Comparison of ENCODE assay signal across 8 cellular contexts in genomic region chr2:102806250-102806837, GRCh38. TPM values are rescaled to one million over a fixed set of nuclear protein-coding genes. Genes with fewer than 3 reads are reported as not detected.
A peak's percentile ranks its signal among the peaks of the same experiment; 100 is the strongest.
DNase-seq lines count a peak whose midpoint lies in the region; ATAC-seq, FAIRE-seq and TF ChIP-seq lines count a peak whose summit lies in the region.

No MANE protein-coding gene starts in this region.

- H3K27ac ChIP-seq in PC-9 = no peak overlapping the region

- FAIRE-seq in HTR-8/SVneo (lab: Jason Lieb, UNC) = no peak

- BruUV-seq in PC-9 (replicated peaks; lab: Mats Ljungman, UMichigan) = no TSS peak

- H3K79me2 ChIP-seq in PC-9 (ENCODE audit: low read depth) = no peaks in the 10 kb centered on the region

- H3K4me3 ChIP-seq in PC-9 = no peak overlapping the region

- no peaks in the 10 kb centered on the region for H3K27me3 ChIP-seq in PC-9 (ENCODE audit: insufficient read depth, low read depth)

- H3K4me1 Mint-ChIP-seq in activated naive CD8-positive, alpha-beta T cell treated with anti-CD3 and anti-CD28 coated beads, Interleukin-2, amount 50 U/mL, for 24 hours = peaks cover 16% of the 10 kb centered on the region

- no peak overlapping the region for H3K4me3 Mint-ChIP-seq in activated naive CD8-positive, alpha-beta T cell treated with anti-CD3 and anti-CD28 coated beads, Interleukin-2, amount 50 U/mL, for 24 hours

- CTCF ChIA-PET in PC-9 (lab: Charles Lee) = interaction anchor here (0.7 to 1.7 kb wide), 2 partner anchors 228 to 843 kb away, joined by 3 to 9 read pairs; no protein-coding TSS in a partner anchor

- peaks cover 11% of the 10 kb centered on the region for H3K9me3 Mint-ChIP-seq in activated naive CD8-positive, alpha-beta T cell treated with anti-CD3 and anti-CD28 coated beads, Interleukin-2, amount 50 U/mL, for 24 hours

- H3K4me2 ChIP-seq in PC-9 = no peak overlapping the region

- ATAC-seq in GM21390 (IDR thresholded peaks at IDR 0.05; ENCODE audit: unreplicated experiment) (peak; percentile 93), left cardiac atrium (peak; percentile 71 to 74)
- peak; percentile 39 for ATAC-seq in activated naive CD8-positive, alpha-beta T cell treated with anti-CD3 and anti-CD28 coated beads, Interleukin-2, amount 50 U/mL, for 24 hours

- no peak overlapping the region for H2AFZ ChIP-seq in PC-9

- no peaks in the 10 kb centered on the region for H3K4me1 ChIP-seq in PC-9 (replicated peaks; ENCODE audit: insufficient read depth)

- H3K27ac Mint-ChIP-seq in activated naive CD8-positive, alpha-beta T cell treated with anti-CD3 and anti-CD28 coated beads, Interleukin-2, amount 50 U/mL, for 24 hours = no peak overlapping the region

- peak; percentile 77 for TF ChIP-seq CTCF in PC-9 (conservative IDR thresholded peaks at IDR 0.05)

- H3K9me3 ChIP-seq in PC-9 (ENCODE audit: insufficient read depth, low read depth) = peaks cover 6% of the 10 kb centered on the region

- H4K20me1 ChIP-seq in PC-9 (ENCODE audit: insufficient read depth) = no peaks in the 10 kb centered on the region

- no peaks in the 10 kb centered on the region; the same call in 1 of the 2 replicates for H3K36me3 ChIP-seq in PC-9 (ENCODE audit: low read depth)

- POLR2A ChIA-PET in PC-9 (lab: Charles Lee; ENCODE audit: unreplicated experiment) = no interaction called here

- H3K9me2 ChIP-seq in PC-9 (ENCODE audit: insufficient read depth) = no peaks in the 10 kb centered on the region

- no peaks in the 10 kb centered on the region for H3K27me3 Mint-ChIP-seq in activated naive CD8-positive, alpha-beta T cell treated with anti-CD3 and anti-CD28 coated beads, Interleukin-2, amount 50 U/mL, for 24 hours

- peaks cover 28% of the 10 kb centered on the region for H3K36me3 Mint-ChIP-seq in activated naive CD8-positive, alpha-beta T cell treated with anti-CD3 and anti-CD28 coated beads, Interleukin-2, amount 50 U/mL, for 24 hours (ENCODE audit: low read depth)

- no peaks in the 10 kb centered on the region for H3F3A ChIP-seq in PC-9 (ENCODE audit: insufficient read depth, low read depth)

- DNase-seq in DMS79 treated with DMSO at 0.1 percent for 48 hours (lab: John Stamatoyannopoulos, UW) (peak; percentile 18), HTR-8/SVneo (ENCODE audit: insufficient read length, low spot score) (peak; percentile 44), PC-9 (peak in 1 of 2 experiments; percentile 67), left cardiac atrium (peak; percentile 60), retina (peak; percentile 57), cortex of kidney (lab: John Stamatoyannopoulos, UW) (no peak)
- DNase-seq in activated naive CD8-positive, alpha-beta T cell treated with anti-CD3 and anti-CD28 coated beads, Interleukin-2, amount 50 U/mL, for 24 hours = peak; percentile 56

- intact Hi-C loops in PC-9 (cut with micrococcal nuclease; ENCODE audit: unreplicated experiment) (loop anchor here (1.0 to 5.0 kb wide), 4 partner anchors 54 to 358 kb away; partner anchors contain the start of gene SLC9A4), left cardiac atrium (cut with DNase I) (loop anchor here (1.0 to 10.0 kb wide), 2 partner anchors 52 to 53 kb away; no protein-coding TSS in a partner anchor)

RNA-seq across cellular contexts. Expression of gene TMEM182, which starts 44.5 kb away (rescaled TPM):
- total RNA-seq in PC-9 (2021) (12.9 and 13.7 TPM in 2 replicates), left cardiac atrium (100 to 1,000 TPM; 126 to 138 TPM)

Comparison
In these comparisons a context has a peak if more than half of its experiments do, and no peak if none do; other contexts are left out.
1. ATAC-seq: peak in every context shown above with its lines; median percentile 93 in GM21390; 72 in left cardiac atrium; 39 in activated naive CD8-positive, alpha-beta T cell treated with anti-CD3 and anti-CD28 coated beads, Interleukin-2, amount 50 U/mL, for 24 hours.